8 cellular contexts compared by ENCODE assay signal in genomic region chr7:43647772-43648643, GRCh38.
A peak's percentile ranks its signal among the peaks of the same experiment; 100 is the strongest.
DNase-seq lines count a peak whose midpoint lies in the region; ATAC-seq and TF ChIP-seq lines count a peak whose summit lies in the region.

No MANE protein-coding gene starts in this region.

- H2AK5ac ChIP-seq in trophoblast cell (ENCODE audit: low read length), result peak overlapping the region; percentile 95

- H3K9me3 ChIP-seq in PC-3 (ENCODE audit: low read length) (no peaks in the 10 kb centered on the region), adipocyte (ENCODE audit: control insufficient read depth, low read length) (no peaks in the 10 kb centered on the region), trophoblast cell (ENCODE audit: insufficient read depth, low read depth, low read length) (peaks cover 2% of the 10 kb centered on the region)

- TF ChIP-seq POLR2A in GM18526 (IDR thresholded peaks at IDR 0.05; ENCODE audit: extremely low read depth, insufficient read length), result peak; percentile 40

- H3K14ac ChIP-seq in trophoblast cell (ENCODE audit: low read length), result peak overlapping the region; percentile 90

- H4K12ac ChIP-seq in trophoblast cell (ENCODE audit: low read depth, low read length), result peak overlapping the region; percentile 40

- H3K9ac ChIP-seq in PC-3 (ENCODE audit: low read length) (peak overlapping the region; percentile 88), adipocyte (ENCODE audit: low read length) (peak overlapping the region; percentile 87), trophoblast cell (ENCODE audit: low read length) (no peak overlapping the region)

- H3K4me3 ChIP-seq in AG04449 (ENCODE audit: low read depth, low read length), result peak overlapping the region; percentile 44
- H3K4me3 ChIP-seq in PC-3 (ENCODE audit: low read length), result peak overlapping the region; percentile 33; the same call in 1 of the 2 replicates
- H3K4me3 ChIP-seq in adipocyte (ENCODE audit: low read length), result peak overlapping the region; percentile 73
- H3K4me3 ChIP-seq in trophoblast cell (ENCODE audit: low read depth, low read length), result no peak overlapping the region

- peak; percentile 99 for DNase-seq in AG04449 (ENCODE audit: low read depth, low spot score)
- DNase-seq in PC-3, result peak; percentile 98
- DNase-seq in adipocyte (ENCODE audit: low read depth), result peak; percentile 99
- DNase-seq in Right ventricle myocardium inferior (ENCODE audit: missing footprints), result peak; percentile 74
- peak in 1 of 2 donors; percentile 31 for DNase-seq in trophoblast cell

- peaks cover 61% of the 10 kb centered on the region for H3K79me2 ChIP-seq in PC-3 (ENCODE audit: low read length)
- peaks cover 3% of the 10 kb centered on the region for H3K79me2 ChIP-seq in trophoblast cell (ENCODE audit: control insufficient read depth, insufficient read depth, low read length, poor library complexity)

- H2BK120ac ChIP-seq in trophoblast cell (ENCODE audit: insufficient read depth, low read length, poor library complexity), result peak overlapping the region; percentile 89

- H3K27me3 ChIP-seq in PC-3 (ENCODE audit: low read length) (no peaks in the 10 kb centered on the region), adipocyte (replicated peaks; ENCODE audit: control insufficient read depth, insufficient read depth, low read length) (no peaks in the 10 kb centered on the region), trophoblast cell (ENCODE audit: insufficient read depth, low read length) (no peaks in the 10 kb centered on the region)

- CTCF ChIA-PET in AG04449 (lab: Yijun Ruan, JAX) (interaction anchor here (1.2 to 5.1 kb wide), 7 partner anchors 9 to 191 kb away, joined by 3 to 38 read pairs (median 7); partner anchors contain the start of gene STK17A), PC-3 (lab: Charles Lee) (interaction anchor here (0.6 to 1.4 kb wide), 5 partner anchors 8 to 114 kb away, joined by 3 to 13 read pairs (median 3); partner anchors contain the start of gene STK17A)

- ATAC-seq in HG03460 (IDR thresholded peaks at IDR 0.05; ENCODE audit: unreplicated experiment), result peak; percentile 0
- ATAC-seq in PC-3, result peak; percentile 64
- peak; percentile 83 for ATAC-seq in Right ventricle myocardium inferior
- ATAC-seq in GM19455 (IDR thresholded peaks at IDR 0.05; ENCODE audit: unreplicated experiment), result no peak

- H3K9me2 ChIP-seq in PC-3 (replicated peaks; ENCODE audit: low read length), result no peaks in the 10 kb centered on the region

- H3K36me3 ChIP-seq in PC-3 (ENCODE audit: low read depth, low read length) (peaks cover 23% of the 10 kb centered on the region), adipocyte (ENCODE audit: control insufficient read depth, insufficient read depth, low read length, severe bottlenecking) (peaks cover 23% of the 10 kb centered on the region), trophoblast cell (ENCODE audit: control insufficient read depth in 1 of 2, insufficient read depth in 2 of 2, low read length in 2 of 2) (peaks cover 14 to 18% of the 10 kb centered on the region in 2 experiments)

- H3K27ac ChIP-seq in PC-3 (ENCODE audit: low read length), result peak overlapping the region; percentile 99
- peak overlapping the region; percentile 70 for H3K27ac ChIP-seq in trophoblast cell (ENCODE audit: low read depth, low read length)

- POLR2A ChIA-PET in AG04449 (lab: Yijun Ruan, JAX), result interaction anchor here (0.8 to 1.9 kb wide), 10 partner anchors 8 to 76 kb away, joined by 3 to 16 read pairs (median 5); partner anchors contain the start of gene STK17A
- POLR2A ChIA-PET in PC-3 (lab: Charles Lee; ENCODE audit: unreplicated experiment), result interaction anchor here (0.5 to 1.5 kb wide), 6 partner anchors 10 to 68 kb away, joined by 3 to 45 read pairs (median 4); partner anchors contain the start of gene STK17A

- peak overlapping the region; percentile 87 for H2BK5ac ChIP-seq in trophoblast cell (ENCODE audit: low read depth, low read length, poor library complexity)

- H3F3A ChIP-seq in PC-3 (ENCODE audit: low read length, unreplicated experiment), result peaks cover 23% of the 10 kb centered on the region

- no peak for TF ChIP-seq CTCF in AG04449 (IDR thresholded peaks at IDR 0.05; ENCODE audit: insufficient read depth, low read length, missing control alignments)
- TF ChIP-seq CTCF in PC-3 (conservative IDR thresholded peaks at IDR 0.05; ENCODE audit: low read depth, low read length), result no peak

- intact Hi-C loops in PC-3 (cut with micrococcal nuclease) (loop anchor here (1.0 to 5.0 kb wide), 6 partner anchors 11 to 189 kb away; no protein-coding TSS in a partner anchor), Right ventricle myocardium inferior (cut with DNase I) (loop anchor here (2.0 kb wide), 1 partner anchor 65 kb away; the partner anchor contains the start of gene STK17A)

- H3K4me2 ChIP-seq in PC-3 (ENCODE audit: low read length) (peak overlapping the region; percentile 75), trophoblast cell (ENCODE audit: low read length) (no peak overlapping the region)

- H2AFZ ChIP-seq in PC-3 (ENCODE audit: low read length) (no peak overlapping the region), trophoblast cell (ENCODE audit: insufficient read depth, low read length, poor library complexity) (peak overlapping the region; percentile 69)

- peaks cover 9% of the 10 kb centered on the region for H3K79me1 ChIP-seq in trophoblast cell (ENCODE audit: low read length)

- peak overlapping the region; percentile 96 for H4K91ac ChIP-seq in trophoblast cell (ENCODE audit: low read depth, low read length)

- peaks cover 73% of the 10 kb centered on the region for H3K4me1 ChIP-seq in PC-3 (ENCODE audit: insufficient read depth, low read length)
- H3K4me1 ChIP-seq in adipocyte (ENCODE audit: control insufficient read depth, insufficient read depth, low read length), result peaks cover 54% of the 10 kb centered on the region
- H3K4me1 ChIP-seq in trophoblast cell (ENCODE audit: control insufficient read depth in 1 of 2, insufficient read depth in 2 of 2, low read length in 2 of 2), result peaks cover 20 to 32% of the 10 kb centered on the region in 2 experiments

- WGBS in trophoblast cell (ENCODE audit: extremely low coverage, insufficient coverage, insufficient read length), result no CpG with 5 or more reads among the region's 9 CpGs

- no TSS peak for BruUV-seq in PC-3 (replicated peaks; lab: Mats Ljungman, UMichigan)

- H3K18ac ChIP-seq in trophoblast cell (ENCODE audit: low read length), result peak overlapping the region; percentile 95

- H2BK12ac ChIP-seq in trophoblast cell (ENCODE audit: low read length), result peak overlapping the region; percentile 97

- peak overlapping the region; percentile 71 for H3K4ac ChIP-seq in trophoblast cell (ENCODE audit: low read depth, low read length)

- H4K8ac ChIP-seq in trophoblast cell (ENCODE audit: low read depth, low read length), result peak overlapping the region; percentile 72

- H4K20me1 ChIP-seq in PC-3 (ENCODE audit: low read length), result no peaks in the 10 kb centered on the region

- H3K23ac ChIP-seq in trophoblast cell (ENCODE audit: low read length), result no peak overlapping the region
